ENCODE assay signal across 1 cellular context in the genomic region with DNA sequence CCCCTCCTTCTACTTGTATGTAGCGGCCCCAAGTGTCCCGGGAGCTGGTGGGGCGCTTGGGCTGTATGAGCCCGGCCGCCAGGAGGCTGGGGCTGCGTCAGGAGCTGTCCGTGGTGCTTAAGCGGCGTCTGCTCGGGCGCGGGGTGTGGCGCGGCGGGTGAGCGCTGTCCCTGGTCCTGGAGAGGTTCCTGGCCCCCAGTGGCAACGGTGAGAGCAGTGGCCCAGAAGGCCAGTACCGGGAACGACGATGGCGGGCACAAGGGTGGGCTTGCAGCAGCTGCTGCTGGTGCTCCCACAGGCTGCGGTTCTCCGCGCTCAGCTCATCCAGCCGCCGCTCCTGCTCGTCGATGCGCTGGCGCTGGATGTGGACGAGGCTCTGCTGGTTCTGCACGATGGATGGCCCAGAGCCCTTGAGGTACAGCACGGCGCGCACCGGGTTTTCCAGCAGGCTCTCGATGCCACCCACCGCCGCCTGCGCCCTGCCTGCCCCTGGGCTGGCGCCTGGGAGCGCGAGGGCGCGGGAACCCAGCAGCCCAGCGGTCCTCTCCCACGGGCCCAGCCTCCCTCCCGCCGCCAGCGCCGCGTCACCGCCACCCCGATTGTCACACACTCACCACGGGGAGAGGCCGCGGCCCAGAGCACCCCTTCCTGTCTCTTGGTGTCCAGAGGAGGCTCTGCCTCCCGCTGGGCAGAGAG.
TF ChIP-seq lines count a peak whose summit lies in the region.

No MANE protein-coding gene starts in this region.

TF ChIP-seq in HepG2, 621 proteins besides CTCF, POLR2A, EP300 and RAD21 (continued from another document and continues in another):
- peak; percentile 100 for TF ChIP-seq CENPT (CRISPR knock-in tag; IDR thresholded peaks at IDR 0.05; ENCODE audit: low read depth)
- peak; percentile 90; the same call in 1 of the 2 replicates for TF ChIP-seq ZNF383 (CRISPR knock-in tag; IDR thresholded peaks at IDR 0.05; ENCODE audit: borderline replicate concordance)
- peak; percentile 99 for TF ChIP-seq ZNF33A (CRISPR knock-in tag; IDR thresholded peaks at IDR 0.05; ENCODE audit: borderline replicate concordance)
- no peak for TF ChIP-seq KDM5A (IDR thresholded peaks at IDR 0.05; ENCODE audit: borderline replicate concordance, low read length)
- TF ChIP-seq, protein P1, sequence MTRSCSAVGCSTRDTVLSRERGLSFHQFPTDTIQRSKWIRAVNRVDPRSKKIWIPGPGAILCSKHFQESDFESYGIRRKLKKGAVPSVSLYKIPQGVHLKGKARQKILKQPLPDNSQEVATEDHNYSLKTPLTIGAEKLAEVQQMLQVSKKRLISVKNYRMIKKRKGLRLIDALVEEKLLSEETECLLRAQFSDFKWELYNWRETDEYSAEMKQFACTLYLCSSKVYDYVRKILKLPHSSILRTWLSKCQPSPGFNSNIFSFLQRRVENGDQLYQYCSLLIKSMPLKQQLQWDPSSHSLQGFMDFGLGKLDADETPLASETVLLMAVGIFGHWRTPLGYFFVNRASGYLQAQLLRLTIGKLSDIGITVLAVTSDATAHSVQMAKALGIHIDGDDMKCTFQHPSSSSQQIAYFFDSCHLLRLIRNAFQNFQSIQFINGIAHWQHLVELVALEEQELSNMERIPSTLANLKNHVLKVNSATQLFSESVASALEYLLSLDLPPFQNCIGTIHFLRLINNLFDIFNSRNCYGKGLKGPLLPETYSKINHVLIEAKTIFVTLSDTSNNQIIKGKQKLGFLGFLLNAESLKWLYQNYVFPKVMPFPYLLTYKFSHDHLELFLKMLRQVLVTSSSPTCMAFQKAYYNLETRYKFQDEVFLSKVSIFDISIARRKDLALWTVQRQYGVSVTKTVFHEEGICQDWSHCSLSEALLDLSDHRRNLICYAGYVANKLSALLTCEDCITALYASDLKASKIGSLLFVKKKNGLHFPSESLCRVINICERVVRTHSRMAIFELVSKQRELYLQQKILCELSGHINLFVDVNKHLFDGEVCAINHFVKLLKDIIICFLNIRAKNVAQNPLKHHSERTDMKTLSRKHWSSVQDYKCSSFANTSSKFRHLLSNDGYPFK (CRISPR knock-in tag; IDR thresholded peaks at IDR 0.05; ENCODE audit: borderline replicate concordance) = peak; percentile 96
- no peak for TF ChIP-seq HDAC6 (IDR thresholded peaks at IDR 0.05; ENCODE audit: low read depth, low read length)
- peak; percentile 99 for TF ChIP-seq NFKBIZ (CRISPR knock-in tag; IDR thresholded peaks at IDR 0.05)
- no peak for TF ChIP-seq PTBP1 (IDR thresholded peaks at IDR 0.05; ENCODE audit: low read depth, low read length, poor library complexity, severe bottlenecking)
- no peak for TF ChIP-seq FIP1L1 (IDR thresholded peaks at IDR 0.05; ENCODE audit: borderline replicate concordance, insufficient read depth, low read depth, low read length)
- TF ChIP-seq ZNF343 (CRISPR knock-in tag; IDR thresholded peaks at IDR 0.05) = peak; percentile 99
- TF ChIP-seq ATF1 (CRISPR knock-in tag; IDR thresholded peaks at IDR 0.05) = no peak
- peak; percentile 100 for TF ChIP-seq ZSCAN9 (CRISPR knock-in tag; IDR thresholded peaks at IDR 0.05; ENCODE audit: borderline replicate concordance)
- no peak for TF ChIP-seq CREM (IDR thresholded peaks at IDR 0.05)
- peak; percentile 74 for TF ChIP-seq CREM (CRISPR knock-in tag; IDR thresholded peaks at IDR 0.05)
- TF ChIP-seq, protein P2, sequence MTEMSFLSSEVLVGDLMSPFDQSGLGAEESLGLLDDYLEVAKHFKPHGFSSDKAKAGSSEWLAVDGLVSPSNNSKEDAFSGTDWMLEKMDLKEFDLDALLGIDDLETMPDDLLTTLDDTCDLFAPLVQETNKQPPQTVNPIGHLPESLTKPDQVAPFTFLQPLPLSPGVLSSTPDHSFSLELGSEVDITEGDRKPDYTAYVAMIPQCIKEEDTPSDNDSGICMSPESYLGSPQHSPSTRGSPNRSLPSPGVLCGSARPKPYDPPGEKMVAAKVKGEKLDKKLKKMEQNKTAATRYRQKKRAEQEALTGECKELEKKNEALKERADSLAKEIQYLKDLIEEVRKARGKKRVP (CRISPR knock-in tag; IDR thresholded peaks at IDR 0.05) = peak in 1 of 2 experiments; percentile 92; a peak in 2 of 4 replicates
- TF ChIP-seq ZNF496 (CRISPR knock-in tag; IDR thresholded peaks at IDR 0.05; ENCODE audit: insufficient replicate concordance) = peak; percentile 89
- peak; percentile 97 for TF ChIP-seq HMG20B (CRISPR knock-in tag; conservative IDR thresholded peaks at IDR 0.05)
- TF ChIP-seq, protein P3, sequence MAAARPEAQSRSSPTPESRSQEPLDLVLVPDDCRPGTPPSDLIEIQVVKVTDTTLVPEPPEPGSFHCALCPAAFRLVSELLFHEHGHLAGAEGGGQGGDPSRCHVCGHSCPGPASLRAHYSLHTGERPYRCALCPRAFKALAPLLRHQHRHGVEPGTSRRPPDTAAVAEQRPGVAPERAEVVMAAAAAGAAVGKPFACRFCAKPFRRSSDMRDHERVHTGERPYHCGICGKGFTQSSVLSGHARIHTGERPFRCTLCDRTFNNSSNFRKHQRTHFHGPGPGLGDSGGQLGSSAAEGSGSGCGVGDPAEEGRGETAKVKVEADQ (CRISPR knock-in tag; IDR thresholded peaks at IDR 0.05; ENCODE audit: borderline replicate concordance) = peak; percentile 100
- peak; percentile 99; the same call in 1 of the 2 replicates for TF ChIP-seq MTF2 (CRISPR knock-in tag; IDR thresholded peaks at IDR 0.05; ENCODE audit: borderline replicate concordance)
- TF ChIP-seq, protein P4, sequence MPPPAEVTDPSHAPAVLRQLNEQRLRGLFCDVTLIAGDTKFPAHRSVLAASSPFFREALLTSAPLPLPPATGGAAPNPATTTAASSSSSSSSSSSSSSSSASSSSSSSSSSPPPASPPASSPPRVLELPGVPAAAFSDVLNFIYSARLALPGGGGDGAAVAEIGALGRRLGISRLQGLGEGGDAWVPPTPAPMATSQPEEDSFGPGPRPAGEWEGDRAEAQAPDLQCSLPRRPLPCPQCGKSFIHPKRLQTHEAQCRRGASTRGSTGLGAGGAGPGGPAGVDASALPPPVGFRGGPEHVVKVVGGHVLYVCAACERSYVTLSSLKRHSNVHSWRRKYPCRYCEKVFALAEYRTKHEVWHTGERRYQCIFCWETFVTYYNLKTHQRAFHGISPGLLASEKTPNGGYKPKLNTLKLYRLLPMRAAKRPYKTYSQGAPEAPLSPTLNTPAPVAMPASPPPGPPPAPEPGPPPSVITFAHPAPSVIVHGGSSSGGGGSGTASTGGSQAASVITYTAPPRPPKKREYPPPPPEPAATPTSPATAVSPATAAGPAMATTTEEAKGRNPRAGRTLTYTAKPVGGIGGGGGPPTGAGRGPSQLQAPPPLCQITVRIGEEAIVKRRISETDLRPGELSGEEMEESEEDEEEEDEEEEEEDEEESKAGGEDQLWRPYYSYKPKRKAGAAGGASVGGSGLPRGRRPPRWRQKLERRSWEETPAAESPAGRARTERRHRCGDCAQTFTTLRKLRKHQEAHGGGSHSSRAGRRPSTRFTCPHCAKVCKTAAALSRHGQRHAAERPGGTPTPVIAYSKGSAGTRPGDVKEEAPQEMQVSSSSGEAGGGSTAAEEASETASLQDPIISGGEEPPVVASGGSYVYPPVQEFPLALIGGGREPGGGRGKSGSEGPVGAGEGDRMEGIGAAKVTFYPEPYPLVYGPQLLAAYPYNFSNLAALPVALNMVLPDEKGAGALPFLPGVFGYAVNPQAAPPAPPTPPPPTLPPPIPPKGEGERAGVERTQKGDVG (CRISPR knock-in tag; IDR thresholded peaks at IDR 0.05; ENCODE audit: borderline replicate concordance) = peak; percentile 98; the same call in 1 of the 2 replicates
- peak; percentile 100 for TF ChIP-seq ZFP41 (CRISPR knock-in tag; IDR thresholded peaks at IDR 0.05; ENCODE audit: borderline replicate concordance)
- peak; percentile 100 for TF ChIP-seq ZNF510 (CRISPR knock-in tag; IDR thresholded peaks at IDR 0.05; ENCODE audit: low read depth)
- TF ChIP-seq YEATS4 (CRISPR knock-in tag; IDR thresholded peaks at IDR 0.05; ENCODE audit: borderline replicate concordance) = peak; percentile 97
- TF ChIP-seq NR2C2 (CRISPR knock-in tag; IDR thresholded peaks at IDR 0.05; ENCODE audit: borderline replicate concordance) = peak; percentile 77
- peak; percentile 98 for TF ChIP-seq MIXL1 (CRISPR knock-in tag; IDR thresholded peaks at IDR 0.05)
- TF ChIP-seq ZSCAN22 (CRISPR knock-in tag; IDR thresholded peaks at IDR 0.05) = peak; percentile 93
- TF ChIP-seq, protein P5, sequence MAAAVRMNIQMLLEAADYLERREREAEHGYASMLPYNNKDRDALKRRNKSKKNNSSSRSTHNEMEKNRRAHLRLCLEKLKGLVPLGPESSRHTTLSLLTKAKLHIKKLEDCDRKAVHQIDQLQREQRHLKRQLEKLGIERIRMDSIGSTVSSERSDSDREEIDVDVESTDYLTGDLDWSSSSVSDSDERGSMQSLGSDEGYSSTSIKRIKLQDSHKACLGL (CRISPR knock-in tag; IDR thresholded peaks at IDR 0.05) = peak; percentile 100
- TF ChIP-seq DNMT3B (CRISPR knock-in tag; conservative IDR thresholded peaks at IDR 0.05) = peak; percentile 99
- TF ChIP-seq ZNF614 (CRISPR knock-in tag; IDR thresholded peaks at IDR 0.05; ENCODE audit: borderline replicate concordance) = peak; percentile 99
- TF ChIP-seq JUN (CRISPR knock-in tag; IDR thresholded peaks at IDR 0.05) = peak; percentile 93; the same call in 1 of the 2 replicates
- TF ChIP-seq ZNF274 (CRISPR knock-in tag; IDR thresholded peaks at IDR 0.05) = peak; percentile 100
- no peak for TF ChIP-seq NFIC (IDR thresholded peaks at IDR 0.05; ENCODE audit: low read length)
- TF ChIP-seq ATF7 (IDR thresholded peaks at IDR 0.05) = no peak
- TF ChIP-seq ATF7 (CRISPR knock-in tag; IDR thresholded peaks at IDR 0.05) = peak; percentile 89
- no peak for TF ChIP-seq TAF15 (IDR thresholded peaks at IDR 0.05; ENCODE audit: low read depth, low read length, poor library complexity, severe bottlenecking)
- TF ChIP-seq NFRKB (IDR thresholded peaks at IDR 0.05) = no peak
- peak; percentile 99 for TF ChIP-seq ZNF761 (CRISPR knock-in tag; conservative IDR thresholded peaks at IDR 0.05)
- TF ChIP-seq, protein P6, sequence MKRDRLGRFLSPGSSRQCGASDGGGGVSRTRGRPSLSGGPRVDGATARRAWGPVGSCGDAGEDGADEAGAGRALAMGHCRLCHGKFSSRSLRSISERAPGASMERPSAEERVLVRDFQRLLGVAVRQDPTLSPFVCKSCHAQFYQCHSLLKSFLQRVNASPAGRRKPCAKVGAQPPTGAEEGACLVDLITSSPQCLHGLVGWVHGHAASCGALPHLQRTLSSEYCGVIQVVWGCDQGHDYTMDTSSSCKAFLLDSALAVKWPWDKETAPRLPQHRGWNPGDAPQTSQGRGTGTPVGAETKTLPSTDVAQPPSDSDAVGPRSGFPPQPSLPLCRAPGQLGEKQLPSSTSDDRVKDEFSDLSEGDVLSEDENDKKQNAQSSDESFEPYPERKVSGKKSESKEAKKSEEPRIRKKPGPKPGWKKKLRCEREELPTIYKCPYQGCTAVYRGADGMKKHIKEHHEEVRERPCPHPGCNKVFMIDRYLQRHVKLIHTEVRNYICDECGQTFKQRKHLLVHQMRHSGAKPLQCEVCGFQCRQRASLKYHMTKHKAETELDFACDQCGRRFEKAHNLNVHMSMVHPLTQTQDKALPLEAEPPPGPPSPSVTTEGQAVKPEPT (CRISPR knock-in tag; IDR thresholded peaks at IDR 0.05; ENCODE audit: low read depth) = peak; percentile 99
- TF ChIP-seq SIN3A (IDR thresholded peaks at IDR 0.05; ENCODE audit: borderline replicate concordance, low read depth, low read length) = peak; percentile 94
- TF ChIP-seq ZNF790 (CRISPR knock-in tag; IDR thresholded peaks at IDR 0.05; ENCODE audit: borderline replicate concordance) = peak; percentile 100
- TF ChIP-seq BHLHE40 (IDR thresholded peaks at IDR 0.05; ENCODE audit: low read length) = 0 out of 2 replicates have a peak, but pooled peaks have one; percentile 19
- TF ChIP-seq ZNF207 (IDR thresholded peaks at IDR 0.05; ENCODE audit: borderline replicate concordance) = no peak
- TF ChIP-seq, protein P7, sequence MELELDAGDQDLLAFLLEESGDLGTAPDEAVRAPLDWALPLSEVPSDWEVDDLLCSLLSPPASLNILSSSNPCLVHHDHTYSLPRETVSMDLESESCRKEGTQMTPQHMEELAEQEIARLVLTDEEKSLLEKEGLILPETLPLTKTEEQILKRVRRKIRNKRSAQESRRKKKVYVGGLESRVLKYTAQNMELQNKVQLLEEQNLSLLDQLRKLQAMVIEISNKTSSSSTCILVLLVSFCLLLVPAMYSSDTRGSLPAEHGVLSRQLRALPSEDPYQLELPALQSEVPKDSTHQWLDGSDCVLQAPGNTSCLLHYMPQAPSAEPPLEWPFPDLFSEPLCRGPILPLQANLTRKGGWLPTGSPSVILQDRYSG (CRISPR knock-in tag; IDR thresholded peaks at IDR 0.05) = peak; percentile 100
- peak; percentile 98 for TF ChIP-seq ZNF746 (CRISPR knock-in tag; IDR thresholded peaks at IDR 0.05)
- peak; percentile 100 for TF ChIP-seq ZSCAN12 (CRISPR knock-in tag; IDR thresholded peaks at IDR 0.05)
- TF ChIP-seq TBX3 (IDR thresholded peaks at IDR 0.05; ENCODE audit: borderline replicate concordance) = no peak
- peak; percentile 100 for TF ChIP-seq KDM5B (CRISPR knock-in tag; IDR thresholded peaks at IDR 0.05; ENCODE audit: borderline replicate concordance)
- TF ChIP-seq NFE2 (CRISPR knock-in tag; IDR thresholded peaks at IDR 0.05) = peak; percentile 80
- TF ChIP-seq SMAD9 (CRISPR knock-in tag; IDR thresholded peaks at IDR 0.05) = peak; percentile 100
- peak; percentile 98 for TF ChIP-seq ZNF775 (CRISPR knock-in tag; IDR thresholded peaks at IDR 0.05; ENCODE audit: borderline replicate concordance)
- TF ChIP-seq, protein P8, sequence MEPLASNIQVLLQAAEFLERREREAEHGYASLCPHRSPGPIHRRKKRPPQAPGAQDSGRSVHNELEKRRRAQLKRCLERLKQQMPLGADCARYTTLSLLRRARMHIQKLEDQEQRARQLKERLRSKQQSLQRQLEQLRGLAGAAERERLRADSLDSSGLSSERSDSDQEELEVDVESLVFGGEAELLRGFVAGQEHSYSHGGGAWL (CRISPR knock-in tag; IDR thresholded peaks at IDR 0.05) = peak; percentile 100
- TF ChIP-seq, protein P9, sequence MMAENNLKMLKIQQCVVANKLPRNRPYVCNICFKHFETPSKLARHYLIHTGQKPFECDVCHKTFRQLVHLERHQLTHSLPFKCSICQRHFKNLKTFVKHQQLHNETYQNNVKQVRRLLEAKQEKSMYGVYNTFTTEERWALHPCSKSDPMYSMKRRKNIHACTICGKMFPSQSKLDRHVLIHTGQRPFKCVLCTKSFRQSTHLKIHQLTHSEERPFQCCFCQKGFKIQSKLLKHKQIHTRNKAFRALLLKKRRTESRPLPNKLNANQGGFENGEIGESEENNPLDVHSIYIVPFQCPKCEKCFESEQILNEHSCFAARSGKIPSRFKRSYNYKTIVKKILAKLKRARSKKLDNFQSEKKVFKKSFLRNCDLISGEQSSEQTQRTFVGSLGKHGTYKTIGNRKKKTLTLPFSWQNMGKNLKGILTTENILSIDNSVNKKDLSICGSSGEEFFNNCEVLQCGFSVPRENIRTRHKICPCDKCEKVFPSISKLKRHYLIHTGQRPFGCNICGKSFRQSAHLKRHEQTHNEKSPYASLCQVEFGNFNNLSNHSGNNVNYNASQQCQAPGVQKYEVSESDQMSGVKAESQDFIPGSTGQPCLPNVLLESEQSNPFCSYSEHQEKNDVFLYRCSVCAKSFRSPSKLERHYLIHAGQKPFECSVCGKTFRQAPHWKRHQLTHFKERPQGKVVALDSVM (CRISPR knock-in tag; IDR thresholded peaks at IDR 0.05) = peak; percentile 81
- peak; percentile 98 for TF ChIP-seq TP53 (CRISPR knock-in tag; conservative IDR thresholded peaks at IDR 0.05)
- peak; percentile 98; the same call in 1 of the 2 replicates for TF ChIP-seq KDM3A (CRISPR knock-in tag; IDR thresholded peaks at IDR 0.05; ENCODE audit: low read depth)
- TF ChIP-seq ZNF484 (CRISPR knock-in tag; IDR thresholded peaks at IDR 0.05; ENCODE audit: borderline replicate concordance, low read depth) = peak; percentile 99
